8 cellular contexts compared by ENCODE assay signal in the genomic region with DNA sequence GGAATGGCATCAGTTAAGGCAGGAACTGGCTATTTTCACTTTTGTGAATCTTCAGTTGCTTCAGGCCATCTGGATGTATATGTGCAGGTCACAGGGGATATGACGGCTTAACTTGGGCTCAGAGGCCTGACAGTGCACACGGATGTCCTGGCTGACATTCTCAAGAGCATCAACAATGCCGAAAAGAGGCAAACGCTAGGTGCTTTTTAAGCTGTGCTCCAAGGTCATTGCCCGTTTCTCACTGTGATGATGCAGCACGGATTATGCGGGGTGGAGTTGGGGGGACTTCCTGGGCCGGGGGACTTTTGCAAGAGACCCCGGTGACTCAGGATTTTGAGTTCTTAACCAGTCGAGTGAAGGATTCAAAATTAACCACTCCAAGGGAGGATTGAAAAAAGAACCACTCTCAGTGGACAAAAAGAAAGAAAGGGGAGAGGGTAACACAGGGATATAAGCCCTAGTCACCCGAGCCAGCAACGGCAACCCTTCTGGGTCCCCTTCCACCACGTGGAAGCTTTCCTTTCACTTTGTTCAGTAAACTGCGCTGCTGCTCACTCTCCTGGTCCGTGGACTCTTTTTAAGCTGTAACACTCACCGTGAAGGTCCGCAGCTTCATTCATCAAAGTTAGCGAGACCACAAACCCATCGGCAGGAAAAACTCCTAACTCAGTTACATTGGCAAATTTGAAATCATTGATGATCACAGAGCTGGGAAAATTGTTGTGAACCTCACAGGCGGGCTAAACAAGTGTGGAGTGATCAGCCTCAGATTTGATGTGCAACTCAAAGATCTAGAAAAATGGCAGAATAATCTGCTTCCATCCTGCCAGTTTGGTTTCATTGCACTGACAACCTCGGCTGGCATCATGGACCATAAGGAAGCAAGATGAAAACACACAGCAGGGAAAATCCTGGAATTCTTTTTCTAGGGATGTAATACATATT.
DNase-seq lines count a peak whose midpoint lies in the region; ATAC-seq and TF ChIP-seq lines count a peak whose summit lies in the region.

No MANE protein-coding gene starts in this region.

- H3K36me3 ChIP-seq in gastroesophageal sphincter = no peaks in the 10 kb centered on the region

- TF ChIP-seq CTCF in dorsolateral prefrontal cortex (IDR thresholded peaks at IDR 0.05 in 54 of 56, conservative IDR thresholded peaks at IDR 0.05 in 2 of 56; ENCODE audit: low read depth in 1 of 56, partially characterized antibody in 56 of 56) (no peak), gastroesophageal sphincter (IDR thresholded peaks at IDR 0.05) (no peak)

- H3K27ac ChIP-seq in dorsolateral prefrontal cortex (peak overlapping the region in 9 of 59 donors; percentile 5 to 52 (median 16)), gastroesophageal sphincter (peak overlapping the region in 2 of 4 donors; percentile 23 to 40)

- intact Hi-C loops in dorsolateral prefrontal cortex (cut with DNase I) = no loop called here

- WGBS in gastroesophageal sphincter (ENCODE audit: low coverage in 1 of 2), 2 donors = 38 to 67% methylated on average over 11 to 19 of the region's 21 CpGs

- H3K4me3 ChIP-seq in dorsolateral prefrontal cortex = peak overlapping the region; percentile 3 to 68 (median 47)
- peak overlapping the region in 1 of 2 donors; percentile 36 for H3K4me3 ChIP-seq in gastroesophageal sphincter

- no peak for TF ChIP-seq EP300 in gastroesophageal sphincter (IDR thresholded peaks at IDR 0.05)

- H3K4me1 ChIP-seq in gastroesophageal sphincter = peaks cover 4 to 75% (median 21%) of the 10 kb centered on the region in 3 donors

- DNase-seq in NCI-H526 treated with DMSO at 0.1 percent for 48 hours (lab: John Stamatoyannopoulos, UW) (peak; percentile 50), dorsolateral prefrontal cortex (no peak), retina (peak; percentile 74)

- TF ChIP-seq POLR2A in gastroesophageal sphincter (IDR thresholded peaks at IDR 0.05) = no peak

- peak; percentile 42 for ATAC-seq in GM18907 (IDR thresholded peaks at IDR 0.05; ENCODE audit: unreplicated experiment)
- ATAC-seq in GM18873 (IDR thresholded peaks at IDR 0.05; ENCODE audit: low FRiP score, unreplicated experiment) = no peak
- ATAC-seq in gastroesophageal sphincter = no peak
- no peak for ATAC-seq in GM19035 (IDR thresholded peaks at IDR 0.05; ENCODE audit: unreplicated experiment)
- ATAC-seq in HG03565 (IDR thresholded peaks at IDR 0.05; ENCODE audit: unreplicated experiment) = no peak

- no peaks in the 10 kb centered on the region for H3K9me3 ChIP-seq in gastroesophageal sphincter

- H3K27me3 ChIP-seq in dorsolateral prefrontal cortex = no peaks in the 10 kb centered on the region
- H3K27me3 ChIP-seq in gastroesophageal sphincter = no peaks in the 10 kb centered on the region

Comparison
In these comparisons a context has a peak if more than half of its experiments do, and no peak if none do; other contexts are left out.
1. DNase-seq: peak in NCI-H526 treated with DMSO at 0.1 percent for 48 hours (single experiment) and retina (single experiment); none in dorsolateral prefrontal cortex (0 of 10).